2 cellular contexts compared by ENCODE assay signal in genomic region chr4:24168658-24169057, GRCh38.
TF ChIP-seq lines count a peak whose summit lies in the region.

No MANE protein-coding gene starts in this region.

TF ChIP-seq in A549, 52 proteins besides CTCF, POLR2A, EP300 and RAD21:
- no peak for TF ChIP-seq USF2 (IDR thresholded peaks at IDR 0.05)
- TF ChIP-seq CBX2 (IDR thresholded peaks at IDR 0.05; ENCODE audit: borderline replicate concordance, low read depth): no peak
- no peak for TF ChIP-seq MYC (IDR thresholded peaks at IDR 0.05; ENCODE audit: borderline replicate concordance, low read length)
- no peak for TF ChIP-seq HOXB13 (CRISPR knock-in tag; IDR thresholded peaks at IDR 0.05; ENCODE audit: low read depth)
- peak; percentile 84 for TF ChIP-seq MAFK (IDR thresholded peaks at IDR 0.05; ENCODE audit: partially characterized antibody)
- no peak for TF ChIP-seq CBX8 (IDR thresholded peaks at IDR 0.05)
- TF ChIP-seq TP53 (CRISPR knock-in tag; IDR thresholded peaks at IDR 0.05): no peak
- no peak for TF ChIP-seq PBX3 (IDR thresholded peaks at IDR 0.05)

TF ChIP-seq in K562, 482 proteins besides CTCF, POLR2A, EP300 and RAD21:
- TF ChIP-seq, protein P1, sequence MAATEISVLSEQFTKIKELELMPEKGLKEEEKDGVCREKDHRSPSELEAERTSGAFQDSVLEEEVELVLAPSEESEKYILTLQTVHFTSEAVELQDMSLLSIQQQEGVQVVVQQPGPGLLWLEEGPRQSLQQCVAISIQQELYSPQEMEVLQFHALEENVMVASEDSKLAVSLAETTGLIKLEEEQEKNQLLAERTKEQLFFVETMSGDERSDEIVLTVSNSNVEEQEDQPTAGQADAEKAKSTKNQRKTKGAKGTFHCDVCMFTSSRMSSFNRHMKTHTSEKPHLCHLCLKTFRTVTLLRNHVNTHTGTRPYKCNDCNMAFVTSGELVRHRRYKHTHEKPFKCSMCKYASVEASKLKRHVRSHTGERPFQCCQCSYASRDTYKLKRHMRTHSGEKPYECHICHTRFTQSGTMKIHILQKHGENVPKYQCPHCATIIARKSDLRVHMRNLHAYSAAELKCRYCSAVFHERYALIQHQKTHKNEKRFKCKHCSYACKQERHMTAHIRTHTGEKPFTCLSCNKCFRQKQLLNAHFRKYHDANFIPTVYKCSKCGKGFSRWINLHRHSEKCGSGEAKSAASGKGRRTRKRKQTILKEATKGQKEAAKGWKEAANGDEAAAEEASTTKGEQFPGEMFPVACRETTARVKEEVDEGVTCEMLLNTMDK (IDR thresholded peaks at IDR 0.05; ENCODE audit: borderline replicate concordance, insufficient read depth, low read depth, low read length, poor library complexity, severe bottlenecking): no peak
- TF ChIP-seq SRSF3 (IDR thresholded peaks at IDR 0.05; ENCODE audit: insufficient read depth, low read length) (no peak), RBM14 (IDR thresholded peaks at IDR 0.05; ENCODE audit: borderline replicate concordance, insufficient read depth, low read depth, low read length) (no peak), ELF4 (CRISPR knock-in tag; IDR thresholded peaks at IDR 0.05) (no peak), HBP1 (CRISPR knock-in tag; IDR thresholded peaks at IDR 0.05) (no peak), C11orf30 (IDR thresholded peaks at IDR 0.05; ENCODE audit: low read depth) (peak; percentile 70; the same call in 1 of the 2 replicates), BRCA1 (IDR thresholded peaks at IDR 0.05) (no peak), BRCA1 (CRISPR knock-in tag; IDR thresholded peaks at IDR 0.05) (no peak), MAFK (IDR thresholded peaks at IDR 0.05; ENCODE audit: low read length) (peak; percentile 73), ARID1B (IDR thresholded peaks at IDR 0.05) (no peak), MAFF (IDR thresholded peaks at IDR 0.05; ENCODE audit: low read length) (peak; percentile 76), NONO (IDR thresholded peaks at IDR 0.05; ENCODE audit: low read depth in 2 of 2, low read length in 1 of 2) (no peak), NR2C1 (IDR thresholded peaks at IDR 0.05) (no peak), NR2C1 (tag; IDR thresholded peaks at IDR 0.05) (no peak), MAFG (tag; conservative IDR thresholded peaks at IDR 0.05) (peak; percentile 67; the same call in 1 of the 2 replicates), ZNF316 (IDR thresholded peaks at IDR 0.05) (peak; percentile 85), KAT2B (IDR thresholded peaks at IDR 0.05; ENCODE audit: low read depth, low read length) (no peak)
